ENCODE assay signal across 1 cellular context in the genomic region with DNA sequence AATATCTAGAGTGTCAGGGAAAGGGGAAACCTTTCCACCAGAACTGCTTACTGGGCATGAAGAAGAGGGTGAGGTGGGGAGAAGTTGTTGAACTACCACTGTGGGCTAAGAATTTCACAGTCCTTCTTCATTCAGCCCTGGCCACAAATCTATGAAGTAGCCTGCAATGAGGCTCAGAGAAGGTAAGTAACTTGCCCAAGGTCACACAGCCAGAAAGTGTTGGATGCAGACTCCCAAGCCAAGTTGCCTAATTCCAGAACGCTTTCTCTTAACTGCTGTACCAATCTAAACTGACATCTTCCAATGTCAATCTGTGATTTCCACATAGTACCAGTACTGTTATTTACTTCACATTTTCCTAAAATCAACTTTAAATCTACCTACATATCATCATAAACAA.
TF ChIP-seq lines count a peak whose summit lies in the region.

No MANE protein-coding gene starts in this region.

TF ChIP-seq in HepG2, 621 proteins besides CTCF, POLR2A, EP300 and RAD21:
- TF ChIP-seq ZMYM3 (CRISPR knock-in tag; IDR thresholded peaks at IDR 0.05), result peak; percentile 54; the same call in 1 of the 2 replicates
- TF ChIP-seq DRAP1 (CRISPR knock-in tag; IDR thresholded peaks at IDR 0.05), result no peak
- TF ChIP-seq, protein P1, sequence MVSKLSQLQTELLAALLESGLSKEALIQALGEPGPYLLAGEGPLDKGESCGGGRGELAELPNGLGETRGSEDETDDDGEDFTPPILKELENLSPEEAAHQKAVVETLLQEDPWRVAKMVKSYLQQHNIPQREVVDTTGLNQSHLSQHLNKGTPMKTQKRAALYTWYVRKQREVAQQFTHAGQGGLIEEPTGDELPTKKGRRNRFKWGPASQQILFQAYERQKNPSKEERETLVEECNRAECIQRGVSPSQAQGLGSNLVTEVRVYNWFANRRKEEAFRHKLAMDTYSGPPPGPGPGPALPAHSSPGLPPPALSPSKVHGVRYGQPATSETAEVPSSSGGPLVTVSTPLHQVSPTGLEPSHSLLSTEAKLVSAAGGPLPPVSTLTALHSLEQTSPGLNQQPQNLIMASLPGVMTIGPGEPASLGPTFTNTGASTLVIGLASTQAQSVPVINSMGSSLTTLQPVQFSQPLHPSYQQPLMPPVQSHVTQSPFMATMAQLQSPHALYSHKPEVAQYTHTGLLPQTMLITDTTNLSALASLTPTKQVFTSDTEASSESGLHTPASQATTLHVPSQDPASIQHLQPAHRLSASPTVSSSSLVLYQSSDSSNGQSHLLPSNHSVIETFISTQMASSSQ (IDR thresholded peaks at IDR 0.05; ENCODE audit: low read depth), result 0 out of 2 replicates have a peak, but pooled peaks have one; percentile 1
- TF ChIP-seq, protein P1 (CRISPR knock-in tag; IDR thresholded peaks at IDR 0.05; ENCODE audit: borderline replicate concordance), result no peak
- peak; percentile 64; the same call in 1 of the 2 replicates for TF ChIP-seq KDM1A (CRISPR knock-in tag; IDR thresholded peaks at IDR 0.05)
- TF ChIP-seq ZNF768 (CRISPR knock-in tag; IDR thresholded peaks at IDR 0.05), result peak; percentile 94; the same call in 1 of the 2 replicates
- TF ChIP-seq NFE2 (CRISPR knock-in tag; IDR thresholded peaks at IDR 0.05), result no peak
- TF ChIP-seq PAX8 (CRISPR knock-in tag; IDR thresholded peaks at IDR 0.05; ENCODE audit: borderline replicate concordance), result no peak
- TF ChIP-seq NR2C2 (CRISPR knock-in tag; IDR thresholded peaks at IDR 0.05; ENCODE audit: borderline replicate concordance), result no peak
